8 cellular contexts compared by ENCODE assay signal in genomic region chr13:28494861-28495585, GRCh38. TPM values are rescaled to one million over a fixed set of nuclear protein-coding genes. Genes with fewer than 3 reads are reported as not detected.
A peak's percentile ranks its signal among the peaks of the same experiment; 100 is the strongest.
DNase-seq lines count a peak whose midpoint lies in the region; TF ChIP-seq lines count a peak whose summit lies in the region.

FLT1 (minus strand) TSS chr13:28495128; CDS start chr13:28494843, 285 bp downstream.

- 0 to 1% (median 0%) methylated on average over 66 to 84 of the region's 84 CpGs for WGBS in ovary, 3 donors

- no peaks in the 10 kb centered on the region for H3K27me3 ChIP-seq in ovary

- peaks cover 4% of the 10 kb centered on the region for H3K4me1 ChIP-seq in ovary (ENCODE audit: insufficient read depth)

- no peak within 1 kb of the TSS for H3K27ac ChIP-seq in ovary

- DNase-seq in CD1c-positive myeloid dendritic cell (ENCODE audit: extremely low spot score) (peak; percentile 77), HFF-Myc (ENCODE audit: extremely low read depth, low read depth) (no peak), cardiac septum (ENCODE audit: low spot score) (peak; percentile 87), ovary (peak in 3 of 5 donors; percentile 26 to 40 (median 34)), NCI-H1417 treated with DMSO at 0.1 percent for 48 hours (lab: John Stamatoyannopoulos, UW) (no peak), SIG-M5 (lab: John Stamatoyannopoulos, UW) (no peak), Kasumi-1 (lab: John Stamatoyannopoulos, UW) (no peak)
- peak; percentile 60 to 72 for DNase-seq in activated T-cell treated with anti-CD3 and anti-CD28 coated beads, Interleukin-2, amount 50 U/mL, for 48 hours

- H3K36me3 ChIP-seq in ovary: no peaks in the 10 kb centered on the region

- intact Hi-C loops in cardiac septum (cut with DNase I) (loop anchor here (1.0 to 5.0 kb wide), 2 partner anchors 36 to 132 kb away; no protein-coding TSS in a partner anchor), ovary (cut with DNase I) (no loop called here)

- no peak for TF ChIP-seq CTCF in HFF-Myc (IDR thresholded peaks at IDR 0.05; ENCODE audit: low read depth, low read length, missing control alignments)
- no peak for TF ChIP-seq CTCF in ovary (IDR thresholded peaks at IDR 0.05)

- no peak for TF ChIP-seq POLR2A in ovary (IDR thresholded peaks at IDR 0.05)

- TF ChIP-seq EP300 in ovary (IDR thresholded peaks at IDR 0.05): no peak

- H3K9me3 ChIP-seq in ovary: no peaks in the 10 kb centered on the region

- H3K4me3 ChIP-seq in HFF-Myc (replicated peaks; ENCODE audit: low read depth, low read length): peak within 1 kb of the TSS; percentile 73
- peak within 1 kb of the TSS; percentile 34 for H3K4me3 ChIP-seq in ovary

RNA-seq across cellular contexts. Expression of gene FLT1, which starts in this region (rescaled TPM):
- total RNA-seq in cardiac septum (53.4 TPM), ovary (10 to 100 TPM in 3 of 7 donors, 1 to 10 TPM in 4; 5.8 to 31.4 (median 9.9) TPM)
- polyA plus RNA-seq in ovary: 10 to 100 TPM in 1 of 2 donors, 1 to 10 TPM in 1; 7.3 to 19.3 TPM

Comparison
In these comparisons a context has a peak if more than half of its experiments do, and no peak if none do; other contexts are left out.
1. DNase-seq: peak in CD1c-positive myeloid dendritic cell (single experiment), activated T-cell treated with anti-CD3 and anti-CD28 coated beads, Interleukin-2, amount 50 U/mL, for 48 hours (2 of 2), cardiac septum (single experiment) and ovary (3 of 5); none in HFF-Myc (single experiment), NCI-H1417 treated with DMSO at 0.1 percent for 48 hours (single experiment), SIG-M5 (single experiment) and Kasumi-1 (0 of 2).